ENCODE assay signal across 30 cellular contexts in genomic region chr2:98293003-98293402, GRCh38. TPM values are rescaled to one million over a fixed set of nuclear protein-coding genes. Genes with fewer than 3 reads are reported as not detected.
"Had no signal": no experiment of that assay in that cellular context is flagged by ENCODE, and none has a peak within 500 bp of the region (broad histone marks: within the 10 kb centered on the region; RNA-seq: fewer than 3 reads in every experiment).

No MANE protein-coding gene starts in this region.

- H3K9me3 ChIP-seq: Peyer's patch had no signal

- H3K36me3 ChIP-seq: brain microvascular endothelial cell, Peyer's patch had no signal

- ATAC-seq: activated CD8-positive, alpha-beta T cell treated with anti-CD3 and anti-CD28 coated beads for 36 hours; activated T-cell treated with anti-CD3 and anti-CD28 coated beads, Interleukin-2, amount 50 U/mL, for 72 hours; activated T-helper 17 cell treated with anti-CD3 and anti-CD28 coated beads, Interleukin-2, amount 50 U/mL, for 72 hours; PC-3 had no signal

- H3K27ac ChIP-seq: brain microvascular endothelial cell, Peyer's patch had no signal

- H3K27me3 ChIP-seq: brain microvascular endothelial cell, Peyer's patch had no signal

- H3K4me3 ChIP-seq: Peyer's patch had no signal

- H3K4me1 ChIP-seq: Peyer's patch had no signal

- DNase-seq: activated CD4-positive, alpha-beta T cell treated with anti-CD3 and anti-CD28 coated beads, Interleukin-2, amount 10 ng/mL, durations not matched to agents 24 days and 14 days; activated CD4-positive, alpha-beta T cell treated with anti-CD3 and anti-CD28 coated beads, Interleukin-2, amount 50 U/mL, for 4 hours; activated CD8-positive, alpha-beta T cell treated with anti-CD3 and anti-CD28 coated beads for 36 hours; activated effector memory CD4-positive, alpha-beta T cell treated with anti-CD3 and anti-CD28 coated beads, Interleukin-2, amount 50 U/mL, for 16 hours; activated naive CD4-positive, alpha-beta T cell; activated naive CD4-positive, alpha-beta T cell treated with anti-CD3 and anti-CD28 coated beads, Interleukin-2, amount 50 U/mL, for 16 hours; activated naive CD8-positive, alpha-beta T cell treated with anti-CD3 and anti-CD28 coated beads for 36 hours; activated T-cell treated with anti-CD3 and anti-CD28 coated beads, Interleukin-2, amount 50 U/mL, for 1 hour; activated T-cell treated with anti-CD3 and anti-CD28 coated beads, Interleukin-2, amount 50 U/mL, for 72 hours; amniotic stem cell; aorta; brain microvascular endothelial cell; central memory CD4-positive, alpha-beta T cell; NCI-H1105; NCI-H1436 treated with DMSO at 0.1 percent for 48 hours; NCI-H1694 treated with DMSO at 0.1 percent for 48 hours; NCI-H2029; NCI-H345; NCI-H524 treated with DMSO at 0.1 percent for 48 hours; NCI-H748 treated with DMSO at 0.1 percent for 48 hours; NK-92 treated with Interleukin-12 subunit alpha and Interleukin-12 subunit beta, amount 100 ng/mL, for 24 hours; PC-3; Peyer's patch; Right ventricle myocardium superior; T1000 had no signal

RNA-seq across cellular contexts. Expression of gene CNGA3, which starts 53.3 kb away (rescaled TPM):
- total RNA-seq: activated CD4-positive, alpha-beta T cell treated with anti-CD3 and anti-CD28 coated beads, Interleukin-2, amount 10 ng/mL, durations not matched to agents 24 days and 14 days; activated CD8-positive, alpha-beta memory T cell treated with anti-CD3 and anti-CD28 coated beads for 36 hours; activated CD8-positive, alpha-beta T cell treated with anti-CD3 and anti-CD28 coated beads for 36 hours; activated naive CD8-positive, alpha-beta T cell treated with anti-CD3 and anti-CD28 coated beads for 36 hours; activated T-cell treated with anti-CD3 and anti-CD28 coated beads, Interleukin-2, amount 50 U/mL, for 72 hours; activated T-helper 17 cell treated with anti-CD3 and anti-CD28 coated beads, Interleukin-2, amount 50 U/mL, for 72 hours; aorta; NCI-H460; PC-3; Right ventricle myocardium superior; T-helper 1 cell treated with Interleukin-12 subunit alpha and Interleukin-12 subunit beta and Interleukin-4 antibody, amounts not matched to agents 30 ng/mL and 1 ng/mL, for 36 hours; T-helper 2 cell treated with Interferon-gamma antibody and Interleukin-4, amounts not matched to agents 100 ng/mL and 5 ng/mL, for 36 hours had no signal
- polyA plus RNA-seq: aorta had no signal
